Comparison of ENCODE assay signal across 1 cellular context in genomic region chr4:85501145-85501544, GRCh38. TPM values are rescaled to one million over a fixed set of nuclear protein-coding genes. Genes with fewer than 3 reads are reported as not detected.
"Had no signal": no experiment of that assay in that cellular context is flagged by ENCODE, and none has a peak within 500 bp of the region (broad histone marks: within the 10 kb centered on the region; RNA-seq: fewer than 3 reads in every experiment).

No MANE protein-coding gene starts in this region.

RNA-seq across cellular contexts. Expression of gene ARHGAP24, which starts 26.2 kb away (rescaled TPM):
- polyA plus RNA-seq: naive thymus-derived CD8-positive, alpha-beta T cell had no signal
